17 cellular contexts compared by ENCODE assay signal in the genomic region with DNA sequence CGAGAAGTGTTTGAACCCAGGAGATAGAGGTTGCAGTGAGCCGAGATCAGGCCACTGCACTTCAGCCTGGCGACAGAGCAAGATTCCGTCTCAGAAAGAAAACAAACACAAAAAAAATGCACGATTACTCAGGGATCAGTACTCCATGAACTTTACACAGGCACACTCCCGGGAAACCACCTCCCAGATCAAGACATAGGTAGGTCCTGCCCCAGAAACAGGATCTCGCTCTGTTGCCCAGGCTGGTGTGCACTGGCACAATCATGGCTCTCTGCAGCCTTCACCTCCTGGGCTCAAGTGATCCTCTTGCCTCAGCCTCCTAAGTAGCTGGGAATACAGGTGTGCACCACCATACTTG. TPM values are rescaled to one million over a fixed set of nuclear protein-coding genes. Genes with fewer than 3 reads are reported as not detected.
"Had no signal": no experiment of that assay in that cellular context is flagged by ENCODE, and none has a peak within 500 bp of the region (broad histone marks: within the 10 kb centered on the region; RNA-seq: fewer than 3 reads in every experiment).

No MANE protein-coding gene starts in this region.

- H3K4me3 ChIP-seq: breast epithelium, esophagus squamous epithelium, suprapubic skin, upper lobe of left lung had no signal

- H3K4me3 Mint-ChIP-seq: activated naive CD8-positive, alpha-beta T cell treated with anti-CD3 and anti-CD28 coated beads, Interleukin-2, amount 10 ng/mL, durations not matched to agents 7 days and 5 days; natural killer cell; T-cell had no signal

- H3K27me3 Mint-ChIP-seq: activated naive CD8-positive, alpha-beta T cell treated with anti-CD3 and anti-CD28 coated beads, Interleukin-2, amount 10 ng/mL, durations not matched to agents 7 days and 5 days; T-cell had no signal

- H3K9me3 Mint-ChIP-seq: activated naive CD8-positive, alpha-beta T cell treated with anti-CD3 and anti-CD28 coated beads, Interleukin-2, amount 10 ng/mL, durations not matched to agents 7 days and 5 days; natural killer cell; T-cell had no signal

- H3K36me3 Mint-ChIP-seq: natural killer cell had no signal

- H3K36me3 ChIP-seq: breast epithelium had no signal

- H3K27ac Mint-ChIP-seq: natural killer cell had no signal

- ATAC-seq: natural killer cell, sciatic nerve, T-cell had no signal

- H3K27ac ChIP-seq: breast epithelium, esophagus squamous epithelium, suprapubic skin, upper lobe of left lung, VCaP had no signal

- DNase-seq: activated naive CD8-positive, alpha-beta T cell treated with anti-CD3 and anti-CD28 coated beads, Interleukin-2, amount 10 ng/mL, durations not matched to agents 7 days and 5 days; activated T-cell treated with anti-CD3 and anti-CD28 coated beads for 4 hours; aorta; esophagus squamous epithelium; foreskin fibroblast; glutamatergic neuron; natural killer cell; stimulated activated CD4-positive, alpha-beta T cell treated with anti-CD3 and anti-CD28 coated beads, Interleukin-12 subunit alpha, Interleukin-12 subunit beta, amount 100 ng/mL, for 4 hours; stimulated activated naive CD4-positive, alpha-beta T cell treated with Interleukin-2 at 50 U/mL for 16 hours; T-cell; T1000 had no signal

- H3K9me3 ChIP-seq: breast epithelium, esophagus squamous epithelium, suprapubic skin, upper lobe of left lung had no signal

RNA-seq across cellular contexts. Expression of a gene that starts 20.2 kb away (rescaled TPM):
- total RNA-seq: lung microvascular endothelial cell had no signal
